In the genomic region with DNA sequence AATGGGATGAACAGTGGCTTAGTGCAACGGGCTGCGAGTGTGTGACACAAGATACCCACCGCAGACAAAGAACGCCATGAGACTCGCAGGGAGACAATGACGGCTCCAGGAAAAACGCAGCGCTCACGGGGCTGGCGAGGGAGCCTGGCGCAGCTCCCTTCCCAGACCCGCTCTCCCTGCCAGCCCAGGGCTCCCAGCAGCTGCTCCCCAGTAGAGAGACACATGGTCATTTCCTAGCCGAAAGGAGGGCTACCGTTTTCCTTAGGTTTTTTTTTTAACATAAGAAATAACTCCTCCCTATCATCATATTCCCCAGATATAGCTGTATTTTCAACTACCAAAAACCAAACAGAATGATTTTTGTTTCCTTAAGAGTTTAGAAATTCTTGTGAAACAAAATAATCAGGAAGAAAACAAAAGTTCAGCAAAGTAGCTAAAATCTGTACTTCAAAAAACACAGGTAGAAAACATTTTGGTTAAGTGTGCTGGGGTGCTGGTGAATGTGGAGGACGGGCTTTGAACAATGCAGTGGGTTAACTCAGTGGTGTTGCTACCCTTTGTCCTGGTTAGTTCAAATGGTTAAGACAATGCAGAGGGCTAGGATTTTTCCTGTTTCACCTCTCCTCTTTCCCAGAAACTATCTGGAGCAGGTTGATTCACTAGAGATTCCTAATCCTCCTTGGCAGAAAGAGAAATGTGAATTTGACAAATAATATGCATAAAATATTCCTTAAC, we compare ENCODE assay signal across 8 cellular contexts.
A peak's percentile ranks its signal among the peaks of the same experiment; 100 is the strongest.
DNase-seq lines count a peak whose midpoint lies in the region; ATAC-seq and TF ChIP-seq lines count a peak whose summit lies in the region.

No MANE protein-coding gene starts in this region.

- no peak overlapping the region for H2AK5ac ChIP-seq in H9 (ENCODE audit: insufficient read length, low read length)

- peak overlapping the region; percentile 77 for H3K18ac ChIP-seq in H9 (ENCODE audit: insufficient read length, low read depth, low read length)

- H3K23ac ChIP-seq in H9 (ENCODE audit: insufficient read length, low read depth, low read length), result no peak overlapping the region

- no peak overlapping the region for H3K27ac ChIP-seq in H9 (ENCODE audit: insufficient read length, low read depth, low read length)
- H3K27ac ChIP-seq in WERI-Rb-1, result peak overlapping the region; percentile 72
- peak overlapping the region; percentile 50 for H3K27ac ChIP-seq in left ventricle myocardium inferior (replicated peaks)

- H3K4me3 ChIP-seq in WERI-Rb-1 (ENCODE audit: low read depth, low read length) (peak overlapping the region; percentile 40), left ventricle myocardium inferior (peak overlapping the region; percentile 63)

- peak overlapping the region; percentile 58 for H3K4me2 ChIP-seq in H9 (ENCODE audit: insufficient read depth, insufficient read length, low read length)

- DNase-seq in H9 (peak; percentile 60), WERI-Rb-1 (peak; percentile 57), left ventricle myocardium inferior (peak; percentile 39), renal cortical epithelial cell (ENCODE audit: low read depth) (peak; percentile 8), natural killer cell (no peak), cortex of kidney (lab: John Stamatoyannopoulos, UW) (no peak)
- no peak for DNase-seq in activated CD8-positive, alpha-beta memory T cell treated with anti-CD3 and anti-CD28 coated beads, Interleukin-2, amount 10 ng/mL, durations not matched to agents 7 days and 5 days

- no peak for ATAC-seq in activated T-helper 17 cell treated with anti-CD3 and anti-CD28 coated beads, Interleukin-2, amount 50 U/mL, for 72 hours (replicated peaks)
- ATAC-seq in natural killer cell, result no peak
- ATAC-seq in activated CD8-positive, alpha-beta memory T cell treated with anti-CD3 and anti-CD28 coated beads, Interleukin-2, amount 10 ng/mL, durations not matched to agents 7 days and 5 days, result no peak

- H3K27ac Mint-ChIP-seq in H9 (peak overlapping the region in 1 of 3 experiments; percentile 45; a peak in 1 of 7 replicates), natural killer cell (no peak overlapping the region)
- H3K27ac Mint-ChIP-seq in activated T-helper 17 cell treated with anti-CD3 and anti-CD28 coated beads, Interleukin-2, amount 50 U/mL, for 72 hours, result no peak overlapping the region
- no peak overlapping the region for H3K27ac Mint-ChIP-seq in activated CD8-positive, alpha-beta memory T cell treated with anti-CD3 and anti-CD28 coated beads, Interleukin-2, amount 10 ng/mL, durations not matched to agents 7 days and 5 days

- H4K91ac ChIP-seq in H9 (ENCODE audit: insufficient read length, low read depth, low read length), result no peak overlapping the region

- no peaks in the 10 kb centered on the region for H4K20me1 ChIP-seq in H9 (ENCODE audit: control insufficient read depth, insufficient read depth, insufficient read length)

- no peak overlapping the region for H4K5ac ChIP-seq in H9 (ENCODE audit: insufficient read length, low read depth, low read length)

- no peaks in the 10 kb centered on the region for H3K36me3 ChIP-seq in WERI-Rb-1
- H3K36me3 ChIP-seq in left ventricle myocardium inferior, result no peaks in the 10 kb centered on the region

- H3K4me1 ChIP-seq in H9 (ENCODE audit: insufficient read depth, low read length), result 0 out of 2 replicates have a peak, but pooled peaks cover 2% of the 10 kb centered on the region
- H3K4me1 ChIP-seq in left ventricle myocardium inferior, result peaks cover 22% of the 10 kb centered on the region

- no peaks in the 10 kb centered on the region for H3K79me1 ChIP-seq in H9 (ENCODE audit: insufficient read depth, low read depth, low read length, poor library complexity, severe bottlenecking)

- peaks cover 4% of the 10 kb centered on the region for H3K23me2 ChIP-seq in H9 (ENCODE audit: insufficient read length, low read depth, low read length, poor library complexity, severe bottlenecking)

- no peaks in the 10 kb centered on the region for H3K79me2 ChIP-seq in H9 (ENCODE audit: insufficient read depth, low read length)

- CTCF ChIA-PET in activated CD8-positive, alpha-beta memory T cell treated with anti-CD3 and anti-CD28 coated beads, Interleukin-2, amount 10 ng/mL, durations not matched to agents 7 days and 5 days (lab: Charles Lee), result interaction anchor here (2.5 kb wide), 1 partner anchor 8 kb away, joined by 9 read pairs; no protein-coding TSS in a partner anchor

- H3K4me1 Mint-ChIP-seq in H9 (peaks cover 26 to 35% of the 10 kb centered on the region in 2 experiments), natural killer cell (no peaks in the 10 kb centered on the region)
- H3K4me1 Mint-ChIP-seq in activated T-helper 17 cell treated with anti-CD3 and anti-CD28 coated beads, Interleukin-2, amount 50 U/mL, for 72 hours, result no peaks in the 10 kb centered on the region
- no peaks in the 10 kb centered on the region for H3K4me1 Mint-ChIP-seq in activated CD8-positive, alpha-beta memory T cell treated with anti-CD3 and anti-CD28 coated beads, Interleukin-2, amount 10 ng/mL, durations not matched to agents 7 days and 5 days

- no peak overlapping the region for H2BK120ac ChIP-seq in H9 (ENCODE audit: low read depth, low read length, poor library complexity, severe bottlenecking)

- H3K27me3 Mint-ChIP-seq in H9 (ENCODE audit: low read depth) (peaks cover 14% of the 10 kb centered on the region), natural killer cell (ENCODE audit: low read depth in 2 of 2) (peaks cover 13 to 42% of the 10 kb centered on the region in 2 donors)
- H3K27me3 Mint-ChIP-seq in activated T-helper 17 cell treated with anti-CD3 and anti-CD28 coated beads, Interleukin-2, amount 50 U/mL, for 72 hours, result peaks cover 21% of the 10 kb centered on the region
- H3K27me3 Mint-ChIP-seq in activated CD8-positive, alpha-beta memory T cell treated with anti-CD3 and anti-CD28 coated beads, Interleukin-2, amount 10 ng/mL, durations not matched to agents 7 days and 5 days, result peaks cover 33% of the 10 kb centered on the region

- H2BK20ac ChIP-seq in H9 (ENCODE audit: low read depth, low read length, poor library complexity, severe bottlenecking), result no peak overlapping the region

- H3K56ac ChIP-seq in H9 (ENCODE audit: insufficient read length, low read depth, low read length), result no peak overlapping the region

- no peaks in the 10 kb centered on the region for H3K36me3 Mint-ChIP-seq in H9 (ENCODE audit: insufficient read depth in 1 of 3, low read depth in 3 of 3)
- no peaks in the 10 kb centered on the region for H3K36me3 Mint-ChIP-seq in activated T-helper 17 cell treated with anti-CD3 and anti-CD28 coated beads, Interleukin-2, amount 50 U/mL, for 72 hours (ENCODE audit: low read depth)
- H3K36me3 Mint-ChIP-seq in natural killer cell, result no peaks in the 10 kb centered on the region
- H3K36me3 Mint-ChIP-seq in activated CD8-positive, alpha-beta memory T cell treated with anti-CD3 and anti-CD28 coated beads, Interleukin-2, amount 10 ng/mL, durations not matched to agents 7 days and 5 days, result no peaks in the 10 kb centered on the region

- intact Hi-C loops in left ventricle myocardium inferior (cut with micrococcal nuclease) (no loop called here), natural killer cell (cut with micrococcal nuclease) (no loop called here)

- no peak overlapping the region for H4K8ac ChIP-seq in H9 (replicated peaks; ENCODE audit: insufficient read length, low read depth, low read length)

- H3K9ac ChIP-seq in H9 (ENCODE audit: extremely low read depth, insufficient read length, low read length), result peak overlapping the region; percentile 31

- WGBS in H9 (ENCODE audit: extremely low coverage, insufficient read length, low lambda C conversion rate), result no CpG with 5 or more reads among the region's 15 CpGs

- no peak overlapping the region for H3T11ph ChIP-seq in H9 (ENCODE audit: low read length)

- peak overlapping the region; percentile 55 to 74 for H3K4me3 Mint-ChIP-seq in H9
- no peak overlapping the region for H3K4me3 Mint-ChIP-seq in activated T-helper 17 cell treated with anti-CD3 and anti-CD28 coated beads, Interleukin-2, amount 50 U/mL, for 72 hours
- no peak overlapping the region for H3K4me3 Mint-ChIP-seq in natural killer cell
- H3K4me3 Mint-ChIP-seq in activated CD8-positive, alpha-beta memory T cell treated with anti-CD3 and anti-CD28 coated beads, Interleukin-2, amount 10 ng/mL, durations not matched to agents 7 days and 5 days, result no peak overlapping the region

- no peak overlapping the region for H2BK15ac ChIP-seq in H9 (ENCODE audit: low read depth, low read length)

- no peaks in the 10 kb centered on the region for H3K9me3 ChIP-seq in H9 (ENCODE audit: control insufficient read depth, low read depth, low read length)
- H3K9me3 ChIP-seq in WERI-Rb-1 (ENCODE audit: severe bottlenecking), result no peaks in the 10 kb centered on the region
- H3K9me3 ChIP-seq in left ventricle myocardium inferior (replicated peaks), result no peaks in the 10 kb centered on the region

- no peak overlapping the region for H3K4ac ChIP-seq in H9 (ENCODE audit: low read depth, low read length)

- H3K27me3 ChIP-seq in H9 (ENCODE audit: insufficient read depth, low read length) (no peaks in the 10 kb centered on the region), WERI-Rb-1 (ENCODE audit: insufficient read depth, low read depth, severe bottlenecking) (no peaks in the 10 kb centered on the region), left ventricle myocardium inferior (ENCODE audit: low read depth) (no peaks in the 10 kb centered on the region)

- no peak overlapping the region for H2AFZ ChIP-seq in H9 (ENCODE audit: low read length)

- no peaks in the 10 kb centered on the region for H3K9me3 Mint-ChIP-seq in H9
- no peaks in the 10 kb centered on the region for H3K9me3 Mint-ChIP-seq in activated T-helper 17 cell treated with anti-CD3 and anti-CD28 coated beads, Interleukin-2, amount 50 U/mL, for 72 hours
- H3K9me3 Mint-ChIP-seq in natural killer cell, result no peaks in the 10 kb centered on the region
- no peaks in the 10 kb centered on the region for H3K9me3 Mint-ChIP-seq in activated CD8-positive, alpha-beta memory T cell treated with anti-CD3 and anti-CD28 coated beads, Interleukin-2, amount 10 ng/mL, durations not matched to agents 7 days and 5 days (ENCODE audit: low read depth)

- H3K14ac ChIP-seq in H9 (ENCODE audit: insufficient read depth, low read length), result peak overlapping the region; percentile 69; the same call in 1 of the 2 replicates

- H2BK5ac ChIP-seq in H9 (ENCODE audit: insufficient read length, low read length), result no peak overlapping the region

- H2BK12ac ChIP-seq in H9 (ENCODE audit: insufficient read length, low read depth, low read length), result no peak overlapping the region

- TF ChIP-seq CTCF in H9 (conservative IDR thresholded peaks at IDR 0.05) (no peak), WERI-Rb-1 (IDR thresholded peaks at IDR 0.05; ENCODE audit: low read depth, low read length) (no peak), left ventricle myocardium inferior (IDR thresholded peaks at IDR 0.05; ENCODE audit: borderline replicate concordance) (no peak), natural killer cell (IDR thresholded peaks at IDR 0.05) (no peak)

Comparison
In these comparisons a context has a peak if more than half of its experiments do, and no peak if none do; other contexts are left out.
1. DNase-seq: peak in H9 (single experiment), WERI-Rb-1 (single experiment), left ventricle myocardium inferior (single experiment) and renal cortical epithelial cell (single experiment); none in natural killer cell (single experiment), activated CD8-positive, alpha-beta memory T cell treated with anti-CD3 and anti-CD28 coated beads, Interleukin-2, amount 10 ng/mL, durations not matched to agents 7 days and 5 days (single experiment) and cortex of kidney (single experiment).
2. H3K4me3 Mint-ChIP-seq: peak in H9 (2 of 2); none in activated T-helper 17 cell treated with anti-CD3 and anti-CD28 coated beads, Interleukin-2, amount 50 U/mL, for 72 hours (single experiment), natural killer cell (single experiment) and activated CD8-positive, alpha-beta memory T cell treated with anti-CD3 and anti-CD28 coated beads, Interleukin-2, amount 10 ng/mL, durations not matched to agents 7 days and 5 days (single experiment).